10 cellular contexts compared by ENCODE assay signal in the genomic region with DNA sequence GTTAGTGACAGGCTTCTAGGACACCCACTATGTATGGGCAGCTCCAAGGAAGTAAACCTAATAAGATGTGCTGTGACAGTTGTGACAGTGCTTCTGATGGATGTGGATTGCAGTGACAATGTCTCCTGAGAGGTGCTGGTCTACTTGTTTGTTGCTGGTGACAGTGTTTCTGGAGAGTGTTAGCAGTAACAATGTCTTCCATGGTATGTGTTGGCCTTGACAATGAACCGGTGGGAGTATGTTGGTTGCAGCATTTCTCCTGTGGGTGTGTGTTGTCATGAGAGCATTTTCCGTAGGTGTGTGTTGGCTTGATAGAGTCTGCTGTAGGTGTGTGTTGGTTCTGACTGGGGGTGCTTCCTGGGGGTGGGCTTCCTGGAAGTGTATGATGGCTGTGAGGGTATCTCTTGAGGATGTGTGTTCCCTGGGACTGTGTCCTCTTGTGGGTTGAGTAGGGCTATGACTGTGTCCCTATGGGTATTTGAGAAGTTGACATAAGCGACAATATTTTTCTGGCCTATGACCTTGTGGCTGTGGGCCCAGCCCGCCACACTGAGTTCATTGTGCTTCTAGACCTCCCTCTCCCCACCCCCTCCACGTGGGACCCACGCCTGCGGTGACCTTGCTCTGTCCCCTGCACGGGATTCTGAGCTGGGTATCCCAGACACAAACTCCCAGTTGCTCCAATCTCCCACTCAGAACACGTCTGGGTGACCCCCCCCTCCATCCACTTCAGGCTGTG. TPM values are rescaled to one million over a fixed set of nuclear protein-coding genes. Genes with fewer than 3 reads are reported as not detected.
DNase-seq lines count a peak whose midpoint lies in the region; ATAC-seq, FAIRE-seq and TF ChIP-seq lines count a peak whose summit lies in the region.
"Had no signal": no experiment of that assay in that cellular context is flagged by ENCODE, and none has a peak within 500 bp of the region (broad histone marks: within the 10 kb centered on the region; RNA-seq: fewer than 3 reads in every experiment).

No MANE protein-coding gene starts in this region.

- peaks cover 0 to 7% (median 6%) of the 10 kb centered on the region in 4 experiments; a peak in 4 of 7 replicates for H3K4me1 ChIP-seq in H1 (replicated peaks in 1 of 4; ENCODE audit: control insufficient read depth in 3 of 4, insufficient read depth in 4 of 4, low read length in 3 of 4)
- peaks cover 25% of the 10 kb centered on the region for H3K4me1 ChIP-seq in mesodermal cell (ENCODE audit: control insufficient read depth, insufficient read depth, low read length, poor library complexity, severe bottlenecking)
- H3K4me1 ChIP-seq in thoracic aorta (ENCODE audit: control insufficient read depth in 1 of 2, low read depth in 2 of 2), result peaks cover 9 to 40% of the 10 kb centered on the region in 2 donors

- H4K20me1 ChIP-seq in H1 (replicated peaks in 1 of 2; ENCODE audit: control insufficient read depth in 1 of 2, insufficient read depth in 2 of 2, low read length in 2 of 2), result peaks cover 0 to 3% of the 10 kb centered on the region in 2 experiments

- no peak overlapping the region for H4K91ac ChIP-seq in H1 (replicated peaks; ENCODE audit: insufficient read length, low read length)

- peaks cover 9% of the 10 kb centered on the region for H3K23me2 ChIP-seq in H1 (ENCODE audit: low read depth, low read length)

- no peak for FAIRE-seq in H1 (lab: Jason Lieb, UNC)

- no peaks in the 10 kb centered on the region for H3K36me3 ChIP-seq in H1 (ENCODE audit: control insufficient read depth in 2 of 4, insufficient read depth in 4 of 4, low read length in 3 of 4)
- H3K36me3 ChIP-seq in mesodermal cell (ENCODE audit: control insufficient read depth, insufficient read depth, low read length), result peaks cover 17% of the 10 kb centered on the region
- H3K36me3 ChIP-seq in thoracic aorta, result no peaks in the 10 kb centered on the region

- H3K27ac ChIP-seq in H1 (ENCODE audit: low read depth, low read length) (no peak overlapping the region), mesodermal cell (ENCODE audit: low read depth, low read length, severe bottlenecking) (no peak overlapping the region), thoracic aorta (peak overlapping the region; percentile 76 to 87)

- no peak overlapping the region for H2AFZ ChIP-seq in H1 (ENCODE audit: low read length)

- no peaks in the 10 kb centered on the region for H3K79me2 ChIP-seq in H1 (ENCODE audit: control insufficient read depth in 1 of 2, insufficient read depth in 2 of 2, low read length in 2 of 2)

- TF ChIP-seq CTCF in H1 (IDR thresholded peaks at IDR 0.05; ENCODE audit: control extremely low read depth in 1 of 3, insufficient read depth in 1 of 3, low read depth in 1 of 3, low read length in 3 of 3) (no peak), thoracic aorta (IDR thresholded peaks at IDR 0.05) (no peak)

- H2BK20ac ChIP-seq in H1 (ENCODE audit: low read length), result no peak overlapping the region; the same call in 1 of the 2 replicates

- H3K4ac ChIP-seq in H1 (replicated peaks; ENCODE audit: insufficient read length, low read depth, low read length), result no peak overlapping the region

- H3K4me2 ChIP-seq in H1 (ENCODE audit: insufficient read depth in 1 of 2, low read depth in 2 of 2, low read length in 2 of 2), result peak overlapping the region; percentile 83 to 92; a peak in 3 of 4 replicates

- CTCF ChIA-PET in H1 (lab: Charles Lee; ENCODE audit: partially characterized antibody), result interaction anchor here (1.1 to 1.4 kb wide), 2 partner anchors 11 to 124 kb away, joined by 3 read pairs; no protein-coding TSS in a partner anchor

- H3K9ac ChIP-seq in H1 (replicated peaks in 1 of 4; ENCODE audit: extremely low read depth in 1 of 4, low read depth in 3 of 4, low read length in 3 of 4), result no peak overlapping the region; a peak in 1 of 7 replicates

- peak overlapping the region; percentile 38 for H4K8ac ChIP-seq in H1 (ENCODE audit: extremely low read depth, insufficient read depth, low read length)

- POLR2A ChIA-PET in H1 (lab: Charles Lee; ENCODE audit: partially characterized antibody), result interaction anchor here (1.1 to 1.3 kb wide), 2 partner anchors 26 to 50 kb away, joined by 3 to 4 read pairs; partner anchors contain the start of gene ILK

- H3K9me3 ChIP-seq in H1 (ENCODE audit: insufficient read depth in 2 of 2, low read depth in 1 of 2, low read length in 1 of 2) (no peaks in the 10 kb centered on the region), mesodermal cell (ENCODE audit: control insufficient read depth, low read length) (no peaks in the 10 kb centered on the region), thoracic aorta (no peaks in the 10 kb centered on the region)

- H2BK5ac ChIP-seq in H1 (ENCODE audit: low read depth, low read length), result no peak overlapping the region

- peak; percentile 56 for DNase-seq in HuH-7 (ENCODE audit: low spot score)
- peak in 1 of 2 experiments; percentile 29 for DNase-seq in H1 (ENCODE audit: low read depth in 1 of 2, low spot score in 2 of 2)
- DNase-seq in thoracic aorta (ENCODE audit: low spot score), result no peak
- no peak for DNase-seq in mucosa of gallbladder (ENCODE audit: low spot score)
- no peak for DNase-seq in amniotic stem cell (lab: John Stamatoyannopoulos, UW)
- no peak for DNase-seq in SK-N-DZ (ENCODE audit: low spot score)
- DNase-seq: activated gamma-delta T cell, natural killer cell, NCI-H226 had no signal

- H3K79me1 ChIP-seq in H1 (ENCODE audit: low read depth, low read length), result no peaks in the 10 kb centered on the region

- WGBS in H1 (ENCODE audit: extremely low coverage in 1 of 2, insufficient coverage in 1 of 2, insufficient read length in 1 of 2, insufficient replicate concordance in 2 of 2, low coverage in 1 of 2, low lambda C conversion rate in 2 of 2, missing lambda C conversion rate in 1 of 2), 2 experiments, result 76% methylated on average over 9 of the region's 9 CpGs; no CpG with 5 or more reads in 1 of the 2 experiments
- WGBS in mesodermal cell (ENCODE audit: insufficient coverage in 2 of 2), 2 experiments, result 59 to 70% methylated on average over 8 of the region's 9 CpGs

- H2AK5ac ChIP-seq in H1 (ENCODE audit: low read depth, low read length), result peak overlapping the region; percentile 33; the same call in 1 of the 2 replicates

- no peak for ATAC-seq in thoracic aorta (ENCODE audit: insufficient number of reproducible peaks, low FRiP score, low read depth)

- no peak for TF ChIP-seq POLR2A in H1 (IDR thresholded peaks at IDR 0.05; ENCODE audit: control extremely low read depth in 1 of 2, low read depth in 2 of 2, low read length in 2 of 2)

- H3K4me3 ChIP-seq in H1 (ENCODE audit: extremely low read depth in 1 of 4, insufficient read depth in 2 of 4, low read depth in 3 of 4, low read length in 4 of 4) (peak overlapping the region in 2 of 4 experiments; percentile 58 to 65; a peak in 2 of 8 replicates), mesodermal cell (ENCODE audit: extremely low read depth, insufficient read depth, low read length, poor library complexity, severe bottlenecking) (peak overlapping the region; percentile 54), thoracic aorta (peak overlapping the region; percentile 83)

- peaks cover 1 to 36% (median 32%) of the 10 kb centered on the region in 4 experiments for H3K27me3 ChIP-seq in H1 (replicated peaks in 1 of 4; ENCODE audit: control insufficient read depth in 3 of 4, extremely low read depth in 1 of 4, insufficient read depth in 3 of 4, low read length in 3 of 4)
- H3K27me3 ChIP-seq in thoracic aorta (replicated peaks; ENCODE audit: insufficient read depth), result no peaks in the 10 kb centered on the region

- no peak for TF ChIP-seq RAD21 in H1 (IDR thresholded peaks at IDR 0.05 in 1 of 2, conservative IDR thresholded peaks at IDR 0.05 in 1 of 2; ENCODE audit: low read depth in 2 of 2, low read length in 2 of 2)

- no peak overlapping the region for H3K23ac ChIP-seq in H1 (ENCODE audit: insufficient read length)

- no peak overlapping the region for H2BK15ac ChIP-seq in H1 (ENCODE audit: low read length)

- no peak overlapping the region for H4K5ac ChIP-seq in H1 (ENCODE audit: insufficient read length, low read depth, low read length)

- H3K18ac ChIP-seq in H1 (ENCODE audit: extremely low read depth, low read length), result no peak overlapping the region

- H2BK120ac ChIP-seq in H1 (replicated peaks; ENCODE audit: low read depth, low read length), result no peak overlapping the region

- no peak for TF ChIP-seq EP300 in H1 (IDR thresholded peaks at IDR 0.05; ENCODE audit: borderline replicate concordance in 1 of 2, low read depth in 2 of 2, low read length in 2 of 2)

- no peak overlapping the region for H3K14ac ChIP-seq in H1 (ENCODE audit: insufficient read length)

- no peak overlapping the region for H3K56ac ChIP-seq in H1 (replicated peaks; ENCODE audit: insufficient read length, low read depth, low read length)

- H2BK12ac ChIP-seq in H1 (ENCODE audit: low read depth, low read length), result 0 out of 2 replicates have a peak overlapping the region, but pooled peaks have one; percentile 42

RNA-seq across cellular contexts. Expression of gene DCHS1, which starts 1.2 kb away (rescaled TPM):
- total RNA-seq in H1 (2021; fragmentation: NEBNext Ultra II Directional; extraction: Animal tissue kit (Norgen Biotek cat#: 25700)), result 10.5 and 11.3 TPM in 2 replicates
- polyA plus RNA-seq in H1 (2011; rRNA removed), result 8.2 and 8.9 TPM in 2 replicates
- 3.2 TPM for polyA plus RNA-seq in H1 (2011; cell fraction: cytosol; rRNA removed)
- 15.6 TPM for polyA plus RNA-seq in H1 (2011; cell fraction: nucleus; rRNA removed)
- polyA plus RNA-seq in H1 (2012, experiment 1 of 2), result 3.9 to 8.0 TPM (median 7.0 TPM) in 4 replicates
- 5.8 TPM for polyA plus RNA-seq in H1 (2012, experiment 2 of 2)
- polyA plus RNA-seq in H1 (2013, experiment 1 of 2), result 7.3 TPM
- polyA plus RNA-seq in H1 (2013, experiment 2 of 2), result 5.6 TPM
- 16.6 and 19.1 TPM in 2 replicates for polyA minus RNA-seq in H1 (2011; rRNA and poly(A)+ RNA removed)
- polyA minus RNA-seq in H1 (2011; cell fraction: cytosol; rRNA and poly(A)+ RNA removed), result 9.2 TPM
- 13.0 TPM for polyA minus RNA-seq in H1 (2011; cell fraction: nucleus; rRNA and poly(A)+ RNA removed)
- polyA plus RNA-seq in mesodermal cell (2013, experiment 1 of 2), result 61.7 TPM
- 45.3 TPM for polyA plus RNA-seq in mesodermal cell (2013, experiment 2 of 2)
- 10 to 100 TPM; 62.3 to 73.5 TPM for total RNA-seq in thoracic aorta
- total RNA-seq in mucosa of gallbladder, result 25.1 TPM
- polyA plus RNA-seq in SK-N-DZ (2014; cell fraction: cytosol; rRNA removed), result 21.9 and 25.9 TPM in 2 replicates
- polyA plus RNA-seq in SK-N-DZ (2014; cell fraction: nucleus; rRNA removed), result 31.8 and 52.5 TPM in 2 replicates

RNA-seq across cellular contexts. Expression of gene MRPL17, which starts 28.7 kb away (rescaled TPM):
- 70.5 and 71.7 TPM in 2 replicates for total RNA-seq in H1 (2021; fragmentation: NEBNext Ultra II Directional; extraction: Animal tissue kit (Norgen Biotek cat#: 25700))
- polyA plus RNA-seq in H1 (2011; rRNA removed), result 44.5 and 55.7 TPM in 2 replicates
- 59.3 TPM for polyA plus RNA-seq in H1 (2011; cell fraction: cytosol; rRNA removed)
- 57.0 TPM for polyA plus RNA-seq in H1 (2011; cell fraction: nucleus; rRNA removed)
- polyA plus RNA-seq in H1 (2012, experiment 1 of 2), result 57.2 to 113 TPM (median 73.5 TPM) in 4 replicates
- polyA plus RNA-seq in H1 (2012, experiment 2 of 2), result 50.5 TPM
- polyA plus RNA-seq in H1 (2013, experiment 1 of 2), result 67.5 TPM
- 66.5 TPM for polyA plus RNA-seq in H1 (2013, experiment 2 of 2)
- polyA minus RNA-seq in H1 (2011; rRNA and poly(A)+ RNA removed), result 40.6 and 42.7 TPM in 2 replicates
- 56.7 TPM for polyA minus RNA-seq in H1 (2011; cell fraction: cytosol; rRNA and poly(A)+ RNA removed)
- polyA minus RNA-seq in H1 (2011; cell fraction: nucleus; rRNA and poly(A)+ RNA removed), result 53.3 TPM
- polyA plus RNA-seq in mesodermal cell (2013, experiment 1 of 2), result 58.0 TPM
- polyA plus RNA-seq in mesodermal cell (2013, experiment 2 of 2), result 48.8 TPM
- total RNA-seq in thoracic aorta (10 to 100 TPM; 20.6 to 53.6 TPM), mucosa of gallbladder (38.5 TPM)
- 118 and 378 TPM in 2 replicates for polyA plus RNA-seq in SK-N-DZ (2014; cell fraction: cytosol; rRNA removed)
- 64.1 and 65.7 TPM in 2 replicates for polyA plus RNA-seq in SK-N-DZ (2014; cell fraction: nucleus; rRNA removed)

RNA-seq across cellular contexts. Expression of gene TPP1, which starts 35.2 kb away (rescaled TPM):
- total RNA-seq in H1 (2021; fragmentation: NEBNext Ultra II Directional; extraction: Animal tissue kit (Norgen Biotek cat#: 25700)), result 34.9 and 36.1 TPM in 2 replicates
- 58.4 and 77.5 TPM in 2 replicates for polyA plus RNA-seq in H1 (2011; rRNA removed)
- polyA plus RNA-seq in H1 (2011; cell fraction: cytosol; rRNA removed), result 38.3 TPM
- 70.7 TPM for polyA plus RNA-seq in H1 (2011; cell fraction: nucleus; rRNA removed)
- 36.5 to 45.0 TPM (median 42.0 TPM) in 4 replicates for polyA plus RNA-seq in H1 (2012, experiment 1 of 2)
- 33.6 TPM for polyA plus RNA-seq in H1 (2012, experiment 2 of 2)
- polyA plus RNA-seq in H1 (2013, experiment 1 of 2), result 95.4 TPM
- polyA plus RNA-seq in H1 (2013, experiment 2 of 2), result 91.6 TPM
- 51.8 and 55.5 TPM in 2 replicates for polyA minus RNA-seq in H1 (2011; rRNA and poly(A)+ RNA removed)
- polyA minus RNA-seq in H1 (2011; cell fraction: cytosol; rRNA and poly(A)+ RNA removed), result 59.5 TPM
- 39.6 TPM for polyA minus RNA-seq in H1 (2011; cell fraction: nucleus; rRNA and poly(A)+ RNA removed)
- 66.1 TPM for polyA plus RNA-seq in mesodermal cell (2013, experiment 1 of 2)
- 56.8 TPM for polyA plus RNA-seq in mesodermal cell (2013, experiment 2 of 2)
- total RNA-seq in thoracic aorta (10 to 100 TPM; 66.7 to 75.6 TPM), mucosa of gallbladder (161 TPM)
- polyA plus RNA-seq in SK-N-DZ (2014; cell fraction: cytosol; rRNA removed), result 4.1 and 6.9 TPM in 2 replicates
- polyA plus RNA-seq in SK-N-DZ (2014; cell fraction: nucleus; rRNA removed), result 12.2 and 46.8 TPM in 2 replicates

RNA-seq across cellular contexts. Expression of gene TAF10, which starts 42.4 kb away (rescaled TPM):
- 128 and 153 TPM in 2 replicates for total RNA-seq in H1 (2021; fragmentation: NEBNext Ultra II Directional; extraction: Animal tissue kit (Norgen Biotek cat#: 25700))
- 213 and 242 TPM in 2 replicates for polyA plus RNA-seq in H1 (2011; rRNA removed)
- 166 TPM for polyA plus RNA-seq in H1 (2011; cell fraction: cytosol; rRNA removed)
- 334 TPM for polyA plus RNA-seq in H1 (2011; cell fraction: nucleus; rRNA removed)
- polyA plus RNA-seq in H1 (2012, experiment 1 of 2), result 232 to 283 TPM (median 269 TPM) in 4 replicates
- 61.1 TPM for polyA plus RNA-seq in H1 (2012, experiment 2 of 2)
- 237 TPM for polyA plus RNA-seq in H1 (2013, experiment 1 of 2)
- 233 TPM for polyA plus RNA-seq in H1 (2013, experiment 2 of 2)
- polyA minus RNA-seq in H1 (2011; rRNA and poly(A)+ RNA removed), result 83.0 and 89.5 TPM in 2 replicates
- 58.3 TPM for polyA minus RNA-seq in H1 (2011; cell fraction: cytosol; rRNA and poly(A)+ RNA removed)
- 50.7 TPM for polyA minus RNA-seq in H1 (2011; cell fraction: nucleus; rRNA and poly(A)+ RNA removed)
- 229 TPM for polyA plus RNA-seq in mesodermal cell (2013, experiment 1 of 2)
- 198 TPM for polyA plus RNA-seq in mesodermal cell (2013, experiment 2 of 2)
- total RNA-seq in thoracic aorta (10 to 100 TPM; 39.5 to 40.0 TPM), mucosa of gallbladder (142 TPM)
- polyA plus RNA-seq in SK-N-DZ (2014; cell fraction: cytosol; rRNA removed), result 27.3 and 34.8 TPM in 2 replicates
- polyA plus RNA-seq in SK-N-DZ (2014; cell fraction: nucleus; rRNA removed), result 64.6 and 76.8 TPM in 2 replicates

RNA-seq across cellular contexts. Expression of gene ILK, which starts 50.9 kb away (rescaled TPM):
- total RNA-seq in H1 (2021; fragmentation: NEBNext Ultra II Directional; extraction: Animal tissue kit (Norgen Biotek cat#: 25700)), result 91.4 and 103 TPM in 2 replicates
- 117 and 132 TPM in 2 replicates for polyA plus RNA-seq in H1 (2011; rRNA removed)
- 123 TPM for polyA plus RNA-seq in H1 (2011; cell fraction: cytosol; rRNA removed)
- polyA plus RNA-seq in H1 (2011; cell fraction: nucleus; rRNA removed), result 135 TPM
- polyA plus RNA-seq in H1 (2012, experiment 1 of 2), result 95.0 to 112 TPM (median 104 TPM) in 4 replicates
- 121 TPM for polyA plus RNA-seq in H1 (2012, experiment 2 of 2)
- polyA plus RNA-seq in H1 (2013, experiment 1 of 2), result 98.3 TPM
- 97.4 TPM for polyA plus RNA-seq in H1 (2013, experiment 2 of 2)
- polyA minus RNA-seq in H1 (2011; rRNA and poly(A)+ RNA removed), result 132 and 144 TPM in 2 replicates
- polyA minus RNA-seq in H1 (2011; cell fraction: cytosol; rRNA and poly(A)+ RNA removed), result 74.0 TPM
- polyA minus RNA-seq in H1 (2011; cell fraction: nucleus; rRNA and poly(A)+ RNA removed), result 78.7 TPM
- 226 TPM for polyA plus RNA-seq in mesodermal cell (2013, experiment 1 of 2)
- polyA plus RNA-seq in mesodermal cell (2013, experiment 2 of 2), result 200 TPM
- 100 to 1,000 TPM; 338 to 588 TPM for total RNA-seq in thoracic aorta
- 261 TPM for total RNA-seq in mucosa of gallbladder
- polyA plus RNA-seq in SK-N-DZ (2014; cell fraction: cytosol; rRNA removed), result 79.8 and 90.3 TPM in 2 replicates
- polyA plus RNA-seq in SK-N-DZ (2014; cell fraction: nucleus; rRNA removed), result 74.2 and 89.2 TPM in 2 replicates

Comparison
In these comparisons a context has a peak if more than half of its experiments do, and no peak if none do; other contexts are left out.
1. H3K27ac ChIP-seq: peak in thoracic aorta (2 of 2); none in H1 (single experiment) and mesodermal cell (single experiment).